1 cellular context compared by ENCODE assay signal in genomic region chr17:49461580-49461979, GRCh38.
TF ChIP-seq lines count a peak whose summit lies in the region.

No MANE protein-coding gene starts in this region.

TF ChIP-seq in K562, 482 proteins besides CTCF, POLR2A, EP300 and RAD21:
- TF ChIP-seq ZNF263 (CRISPR knock-in tag; IDR thresholded peaks at IDR 0.05; ENCODE audit: borderline replicate concordance), result no peak
- TF ChIP-seq TFE3 (CRISPR knock-in tag; IDR thresholded peaks at IDR 0.05), result peak; percentile 35
- TF ChIP-seq ZNF175 (CRISPR knock-in tag; IDR thresholded peaks at IDR 0.05; ENCODE audit: low read depth), result no peak
TF ChIP-seq in K562: peak in this region for 1.
